24 cellular contexts compared by ENCODE assay signal in the genomic region with DNA sequence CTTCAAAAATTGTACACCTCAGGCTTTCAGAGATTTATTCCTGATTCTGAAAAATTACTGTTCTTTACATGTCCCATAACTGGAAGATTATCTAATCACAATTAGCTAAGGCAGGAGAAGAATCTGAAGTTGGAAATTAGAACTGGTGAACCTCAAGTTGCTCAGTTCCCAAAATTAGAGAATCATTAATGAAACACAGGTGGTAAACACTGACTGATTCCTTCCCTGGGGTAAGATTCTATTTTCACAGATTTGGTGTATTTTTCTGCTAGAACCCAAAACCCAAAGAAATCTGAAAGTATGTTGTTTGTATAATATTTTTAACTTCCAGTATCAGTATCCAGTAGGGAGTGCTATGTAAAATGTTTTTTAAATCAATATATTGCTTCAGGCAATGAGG. TPM values are rescaled to one million over a fixed set of nuclear protein-coding genes. Genes with fewer than 3 reads are reported as not detected.
A peak's percentile ranks its signal among the peaks of the same experiment; 100 is the strongest.
DNase-seq lines count a peak whose midpoint lies in the region; ATAC-seq and TF ChIP-seq lines count a peak whose summit lies in the region.
"Had no signal": no experiment of that assay in that cellular context is flagged by ENCODE, and none has a peak within 500 bp of the region (broad histone marks: within the 10 kb centered on the region; RNA-seq: fewer than 3 reads in every experiment).

No MANE protein-coding gene starts in this region.

- no peak for DNase-seq in osteocyte (ENCODE audit: extremely low spot score, unreplicated experiment)
- no peak for DNase-seq in DMS79 treated with DMSO at 0.1 percent for 48 hours (lab: John Stamatoyannopoulos, UW)
- no peak for DNase-seq in NCI-H1694 treated with DMSO at 0.1 percent for 48 hours (lab: John Stamatoyannopoulos, UW)
- no peak for DNase-seq in COLO668 (lab: John Stamatoyannopoulos, UW; ENCODE audit: unreplicated experiment)
- DNase-seq: activated CD8-positive, alpha-beta T cell treated with anti-CD3 and anti-CD28 coated beads for 36 hours; activated naive CD4-positive, alpha-beta T cell treated with anti-CD3 and anti-CD28 coated beads, Interleukin-2, amount 10 ng/mL, durations not matched to agents 7 days and 5 days; adrenal gland; BE2C; CD8-positive, alpha-beta memory T cell; DMS 273 treated with DMSO at 0.1 percent for 48 hours; HFFc6; IMR-90; MV-4-11; NCI-H1436 treated with DMSO at 0.1 percent for 48 hours; NCI-H2107; SHP77 treated with DMSO at 0.1 percent for 48 hours; spleen; stimulated activated CD4-positive, alpha-beta T cell treated with anti-CD3 and anti-CD28 coated beads, Interleukin-2, amount 100 ng/mL, for 24 hours had no signal

- peaks cover 19% of the 10 kb centered on the region for H3K36me3 Mint-ChIP-seq in osteocyte (ENCODE audit: unreplicated experiment)

- H3K4me3 Mint-ChIP-seq in osteocyte (ENCODE audit: unreplicated experiment) = no peak overlapping the region
- H3K4me3 Mint-ChIP-seq: activated CD8-positive, alpha-beta T cell treated with anti-CD3 and anti-CD28 coated beads for 36 hours; activated naive CD4-positive, alpha-beta T cell treated with anti-CD3 and anti-CD28 coated beads, Interleukin-2, amount 10 ng/mL, durations not matched to agents 7 days and 5 days; brain; CD8-positive, alpha-beta memory T cell; HFFc6; stimulated activated naive CD8-positive, alpha-beta T cell treated with anti-CD3 and anti-CD28 coated beads, Interleukin-15, Interleukin-2, amounts not matched to agents 100 ng/mL and 50 ng/mL, for 24 hours had no signal

- H3K27ac Mint-ChIP-seq in osteocyte (ENCODE audit: unreplicated experiment) = peak overlapping the region; percentile 42
- H3K27ac Mint-ChIP-seq: activated CD8-positive, alpha-beta T cell treated with anti-CD3 and anti-CD28 coated beads for 36 hours; activated naive CD4-positive, alpha-beta T cell treated with anti-CD3 and anti-CD28 coated beads, Interleukin-2, amount 10 ng/mL, durations not matched to agents 7 days and 5 days; brain; HFFc6; stimulated activated naive CD8-positive, alpha-beta T cell treated with anti-CD3 and anti-CD28 coated beads, Interleukin-15, Interleukin-2, amounts not matched to agents 100 ng/mL and 50 ng/mL, for 24 hours had no signal

- H3K9me3 Mint-ChIP-seq in osteocyte (ENCODE audit: unreplicated experiment) = peaks cover 12% of the 10 kb centered on the region

- ATAC-seq in GM18870 (IDR thresholded peaks at IDR 0.05; ENCODE audit: unreplicated experiment) (peak; percentile 78), GM21390 (IDR thresholded peaks at IDR 0.05; ENCODE audit: unreplicated experiment) (peak; percentile 60), HG03342 (IDR thresholded peaks at IDR 0.05; ENCODE audit: unreplicated experiment) (peak; percentile 62)
- ATAC-seq: activated CD8-positive, alpha-beta T cell treated with anti-CD3 and anti-CD28 coated beads for 36 hours; Panc1 had no signal

- no peaks in the 10 kb centered on the region for H3K27me3 Mint-ChIP-seq in osteocyte (ENCODE audit: unreplicated experiment)
- H3K27me3 Mint-ChIP-seq: activated CD8-positive, alpha-beta T cell treated with anti-CD3 and anti-CD28 coated beads for 36 hours; activated naive CD4-positive, alpha-beta T cell treated with anti-CD3 and anti-CD28 coated beads, Interleukin-2, amount 10 ng/mL, durations not matched to agents 7 days and 5 days; brain; CD8-positive, alpha-beta memory T cell; stimulated activated naive CD8-positive, alpha-beta T cell treated with anti-CD3 and anti-CD28 coated beads, Interleukin-15, Interleukin-2, amounts not matched to agents 100 ng/mL and 50 ng/mL, for 24 hours had no signal

- no peak for TF ChIP-seq CTCF in osteocyte (IDR thresholded peaks at IDR 0.05)

- peaks cover 13% of the 10 kb centered on the region for H3K4me1 Mint-ChIP-seq in osteocyte (ENCODE audit: unreplicated experiment)
- H3K4me1 Mint-ChIP-seq: brain had no signal

RNA-seq across cellular contexts. Expression of a gene that starts 25.7 kb away (rescaled TPM):
- total RNA-seq in osteocyte = 61.2 and 64.3 TPM in 2 replicates

RNA-seq across cellular contexts. Expression of a gene that starts 26.0 kb away (rescaled TPM):
- 69.5 and 70.0 TPM in 2 replicates for total RNA-seq in osteocyte
